1 cellular context compared by ENCODE assay signal in the genomic region with DNA sequence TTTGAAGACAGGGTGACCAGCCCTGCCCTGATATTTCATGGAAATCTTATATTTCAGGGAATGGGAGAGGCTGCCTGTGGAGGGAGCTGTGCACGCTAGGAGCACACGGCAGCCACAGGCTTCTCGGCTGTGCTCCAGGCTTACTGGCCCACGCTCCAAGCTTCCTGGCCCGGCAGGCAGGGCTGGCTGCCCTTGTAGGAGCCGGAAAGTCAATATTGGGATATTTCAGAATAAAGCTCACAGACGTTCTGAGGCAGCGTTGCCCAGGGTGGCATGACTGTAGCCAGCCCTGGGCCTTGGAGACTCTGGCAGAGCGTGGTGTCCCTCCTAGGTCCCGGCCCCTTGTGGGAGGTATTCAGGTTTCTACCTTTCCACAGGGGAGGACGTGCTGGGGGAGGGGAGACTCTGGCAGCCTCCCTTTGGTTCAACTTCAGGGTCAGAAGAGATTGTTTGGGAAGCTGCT.
TF ChIP-seq lines count a peak whose summit lies in the region.

No MANE protein-coding gene starts in this region.

TF ChIP-seq in HepG2, 621 proteins besides CTCF, POLR2A, EP300 and RAD21 (continued from another document and continues in another):
- TF ChIP-seq CHCHD3 (CRISPR knock-in tag; IDR thresholded peaks at IDR 0.05) (no peak), MBNL3 (CRISPR knock-in tag; conservative IDR thresholded peaks at IDR 0.05) (no peak), KDM3A (CRISPR knock-in tag; IDR thresholded peaks at IDR 0.05; ENCODE audit: low read depth) (no peak), ZEB1 (IDR thresholded peaks at IDR 0.05; ENCODE audit: insufficient replicate concordance, low read depth) (no peak), ZFP90 (CRISPR knock-in tag; IDR thresholded peaks at IDR 0.05; ENCODE audit: borderline replicate concordance) (no peak), SIX4 (CRISPR knock-in tag; IDR thresholded peaks at IDR 0.05) (no peak), HNF4A (CRISPR knock-in tag; IDR thresholded peaks at IDR 0.05) (no peak), KLF15 (CRISPR knock-in tag; IDR thresholded peaks at IDR 0.05; ENCODE audit: borderline replicate concordance) (no peak), XBP1 (CRISPR knock-in tag; IDR thresholded peaks at IDR 0.05) (no peak), ZNF766 (CRISPR knock-in tag; IDR thresholded peaks at IDR 0.05; ENCODE audit: borderline replicate concordance) (no peak), ZNF644 (CRISPR knock-in tag; IDR thresholded peaks at IDR 0.05; ENCODE audit: low read depth) (no peak), GATAD2A (CRISPR knock-in tag; IDR thresholded peaks at IDR 0.05) (peak; percentile 66), GTF3A (CRISPR knock-in tag; conservative IDR thresholded peaks at IDR 0.05) (no peak), ZNF260 (CRISPR knock-in tag; IDR thresholded peaks at IDR 0.05; ENCODE audit: borderline replicate concordance, low read depth) (no peak), ARNT2 (CRISPR knock-in tag; IDR thresholded peaks at IDR 0.05; ENCODE audit: low read depth) (no peak), MEIS1 (CRISPR knock-in tag; IDR thresholded peaks at IDR 0.05; ENCODE audit: borderline replicate concordance) (no peak), HDAC6 (IDR thresholded peaks at IDR 0.05; ENCODE audit: low read depth, low read length) (no peak), U2AF2 (IDR thresholded peaks at IDR 0.05; ENCODE audit: low read depth, low read length) (no peak), DNMT3B (CRISPR knock-in tag; conservative IDR thresholded peaks at IDR 0.05) (no peak), WIZ (CRISPR knock-in tag; IDR thresholded peaks at IDR 0.05) (no peak), KLF11 (CRISPR knock-in tag; IDR thresholded peaks at IDR 0.05) (no peak), SALL1 (CRISPR knock-in tag; IDR thresholded peaks at IDR 0.05) (peak; percentile 37; the same call in 1 of the 2 replicates), ZNF234 (CRISPR knock-in tag; conservative IDR thresholded peaks at IDR 0.05) (no peak), ZMYM2 (CRISPR knock-in tag; IDR thresholded peaks at IDR 0.05) (no peak), HHEX (CRISPR knock-in tag; IDR thresholded peaks at IDR 0.05) (no peak), ZFP37 (CRISPR knock-in tag; IDR thresholded peaks at IDR 0.05; ENCODE audit: borderline replicate concordance) (no peak), DMAP1 (CRISPR knock-in tag; IDR thresholded peaks at IDR 0.05) (no peak), TARDBP (CRISPR knock-in tag; IDR thresholded peaks at IDR 0.05) (no peak), ZNF563 (CRISPR knock-in tag; IDR thresholded peaks at IDR 0.05) (no peak), NFE2 (CRISPR knock-in tag; IDR thresholded peaks at IDR 0.05) (no peak), IKZF1 (IDR thresholded peaks at IDR 0.05) (no peak), ZNF274 (CRISPR knock-in tag; IDR thresholded peaks at IDR 0.05) (0 out of 2 replicates have a peak, but pooled peaks have one; percentile 38), TBX2 (CRISPR knock-in tag; IDR thresholded peaks at IDR 0.05; ENCODE audit: borderline replicate concordance) (no peak), PPARG (CRISPR knock-in tag; conservative IDR thresholded peaks at IDR 0.05) (no peak), KAT2B (IDR thresholded peaks at IDR 0.05; ENCODE audit: borderline replicate concordance, low read depth, low read length) (no peak), TCF7 (IDR thresholded peaks at IDR 0.05; ENCODE audit: low read depth) (no peak), ZNF33A (CRISPR knock-in tag; IDR thresholded peaks at IDR 0.05; ENCODE audit: borderline replicate concordance) (no peak), ZNF17 (CRISPR knock-in tag; IDR thresholded peaks at IDR 0.05) (no peak), SATB2 (CRISPR knock-in tag; IDR thresholded peaks at IDR 0.05) (no peak), ZNF772 (CRISPR knock-in tag; IDR thresholded peaks at IDR 0.05) (no peak), TAF1 (CRISPR knock-in tag; IDR thresholded peaks at IDR 0.05) (no peak), GATA4 (IDR thresholded peaks at IDR 0.05; ENCODE audit: borderline replicate concordance, low read depth) (no peak)
- TF ChIP-seq, protein P1, sequence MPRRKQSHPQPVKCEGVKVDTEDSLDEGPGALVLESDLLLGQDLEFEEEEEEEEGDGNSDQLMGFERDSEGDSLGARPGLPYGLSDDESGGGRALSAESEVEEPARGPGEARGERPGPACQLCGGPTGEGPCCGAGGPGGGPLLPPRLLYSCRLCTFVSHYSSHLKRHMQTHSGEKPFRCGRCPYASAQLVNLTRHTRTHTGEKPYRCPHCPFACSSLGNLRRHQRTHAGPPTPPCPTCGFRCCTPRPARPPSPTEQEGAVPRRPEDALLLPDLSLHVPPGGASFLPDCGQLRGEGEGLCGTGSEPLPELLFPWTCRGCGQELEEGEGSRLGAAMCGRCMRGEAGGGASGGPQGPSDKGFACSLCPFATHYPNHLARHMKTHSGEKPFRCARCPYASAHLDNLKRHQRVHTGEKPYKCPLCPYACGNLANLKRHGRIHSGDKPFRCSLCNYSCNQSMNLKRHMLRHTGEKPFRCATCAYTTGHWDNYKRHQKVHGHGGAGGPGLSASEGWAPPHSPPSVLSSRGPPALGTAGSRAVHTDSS (CRISPR knock-in tag; conservative IDR thresholded peaks at IDR 0.05): no peak
- TF ChIP-seq, protein P2, sequence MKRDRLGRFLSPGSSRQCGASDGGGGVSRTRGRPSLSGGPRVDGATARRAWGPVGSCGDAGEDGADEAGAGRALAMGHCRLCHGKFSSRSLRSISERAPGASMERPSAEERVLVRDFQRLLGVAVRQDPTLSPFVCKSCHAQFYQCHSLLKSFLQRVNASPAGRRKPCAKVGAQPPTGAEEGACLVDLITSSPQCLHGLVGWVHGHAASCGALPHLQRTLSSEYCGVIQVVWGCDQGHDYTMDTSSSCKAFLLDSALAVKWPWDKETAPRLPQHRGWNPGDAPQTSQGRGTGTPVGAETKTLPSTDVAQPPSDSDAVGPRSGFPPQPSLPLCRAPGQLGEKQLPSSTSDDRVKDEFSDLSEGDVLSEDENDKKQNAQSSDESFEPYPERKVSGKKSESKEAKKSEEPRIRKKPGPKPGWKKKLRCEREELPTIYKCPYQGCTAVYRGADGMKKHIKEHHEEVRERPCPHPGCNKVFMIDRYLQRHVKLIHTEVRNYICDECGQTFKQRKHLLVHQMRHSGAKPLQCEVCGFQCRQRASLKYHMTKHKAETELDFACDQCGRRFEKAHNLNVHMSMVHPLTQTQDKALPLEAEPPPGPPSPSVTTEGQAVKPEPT (CRISPR knock-in tag; IDR thresholded peaks at IDR 0.05; ENCODE audit: low read depth): no peak
- TF ChIP-seq, protein P3, sequence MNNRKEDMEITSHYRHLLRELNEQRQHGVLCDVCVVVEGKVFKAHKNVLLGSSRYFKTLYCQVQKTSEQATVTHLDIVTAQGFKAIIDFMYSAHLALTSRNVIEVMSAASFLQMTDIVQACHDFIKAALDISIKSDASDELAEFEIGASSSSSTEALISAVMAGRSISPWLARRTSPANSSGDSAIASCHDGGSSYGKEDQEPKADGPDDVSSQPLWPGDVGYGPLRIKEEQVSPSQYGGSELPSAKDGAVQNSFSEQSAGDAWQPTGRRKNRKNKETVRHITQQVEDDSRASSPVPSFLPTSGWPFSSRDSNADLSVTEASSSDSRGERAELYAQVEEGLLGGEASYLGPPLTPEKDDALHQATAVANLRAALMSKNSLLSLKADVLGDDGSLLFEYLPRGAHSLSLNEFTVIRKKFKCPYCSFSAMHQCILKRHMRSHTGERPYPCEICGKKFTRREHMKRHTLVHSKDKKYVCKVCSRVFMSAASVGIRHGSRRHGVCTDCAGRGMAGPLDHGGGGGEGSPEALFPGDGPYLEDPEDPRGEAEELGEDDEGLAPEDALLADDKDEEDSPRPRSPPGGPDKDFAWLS (CRISPR knock-in tag; IDR thresholded peaks at IDR 0.05; ENCODE audit: borderline replicate concordance): no peak
- TF ChIP-seq, protein P4, sequence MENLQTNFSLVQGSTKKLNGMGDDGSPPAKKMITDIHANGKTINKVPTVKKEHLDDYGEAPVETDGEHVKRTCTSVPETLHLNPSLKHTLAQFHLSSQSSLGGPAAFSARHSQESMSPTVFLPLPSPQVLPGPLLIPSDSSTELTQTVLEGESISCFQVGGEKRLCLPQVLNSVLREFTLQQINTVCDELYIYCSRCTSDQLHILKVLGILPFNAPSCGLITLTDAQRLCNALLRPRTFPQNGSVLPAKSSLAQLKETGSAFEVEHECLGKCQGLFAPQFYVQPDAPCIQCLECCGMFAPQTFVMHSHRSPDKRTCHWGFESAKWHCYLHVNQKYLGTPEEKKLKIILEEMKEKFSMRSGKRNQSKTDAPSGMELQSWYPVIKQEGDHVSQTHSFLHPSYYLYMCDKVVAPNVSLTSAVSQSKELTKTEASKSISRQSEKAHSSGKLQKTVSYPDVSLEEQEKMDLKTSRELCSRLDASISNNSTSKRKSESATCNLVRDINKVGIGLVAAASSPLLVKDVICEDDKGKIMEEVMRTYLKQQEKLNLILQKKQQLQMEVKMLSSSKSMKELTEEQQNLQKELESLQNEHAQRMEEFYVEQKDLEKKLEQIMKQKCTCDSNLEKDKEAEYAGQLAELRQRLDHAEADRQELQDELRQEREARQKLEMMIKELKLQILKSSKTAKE (CRISPR knock-in tag; IDR thresholded peaks at IDR 0.05; ENCODE audit: borderline replicate concordance): no peak
- TF ChIP-seq, protein P5, sequence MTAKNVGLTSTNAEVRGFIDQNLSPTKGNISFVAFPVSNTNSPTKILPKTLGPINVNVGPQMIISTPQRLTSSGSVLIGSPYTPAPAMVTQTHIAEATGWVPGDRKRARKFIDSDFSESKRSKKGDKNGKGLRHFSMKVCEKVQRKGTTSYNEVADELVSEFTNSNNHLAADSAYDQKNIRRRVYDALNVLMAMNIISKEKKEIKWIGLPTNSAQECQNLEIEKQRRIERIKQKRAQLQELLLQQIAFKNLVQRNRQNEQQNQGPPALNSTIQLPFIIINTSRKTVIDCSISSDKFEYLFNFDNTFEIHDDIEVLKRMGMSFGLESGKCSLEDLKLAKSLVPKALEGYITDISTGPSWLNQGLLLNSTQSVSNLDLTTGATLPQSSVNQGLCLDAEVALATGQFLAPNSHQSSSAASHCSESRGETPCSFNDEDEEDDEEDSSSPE (CRISPR knock-in tag; IDR thresholded peaks at IDR 0.05): no peak
- TF ChIP-seq, protein P6, sequence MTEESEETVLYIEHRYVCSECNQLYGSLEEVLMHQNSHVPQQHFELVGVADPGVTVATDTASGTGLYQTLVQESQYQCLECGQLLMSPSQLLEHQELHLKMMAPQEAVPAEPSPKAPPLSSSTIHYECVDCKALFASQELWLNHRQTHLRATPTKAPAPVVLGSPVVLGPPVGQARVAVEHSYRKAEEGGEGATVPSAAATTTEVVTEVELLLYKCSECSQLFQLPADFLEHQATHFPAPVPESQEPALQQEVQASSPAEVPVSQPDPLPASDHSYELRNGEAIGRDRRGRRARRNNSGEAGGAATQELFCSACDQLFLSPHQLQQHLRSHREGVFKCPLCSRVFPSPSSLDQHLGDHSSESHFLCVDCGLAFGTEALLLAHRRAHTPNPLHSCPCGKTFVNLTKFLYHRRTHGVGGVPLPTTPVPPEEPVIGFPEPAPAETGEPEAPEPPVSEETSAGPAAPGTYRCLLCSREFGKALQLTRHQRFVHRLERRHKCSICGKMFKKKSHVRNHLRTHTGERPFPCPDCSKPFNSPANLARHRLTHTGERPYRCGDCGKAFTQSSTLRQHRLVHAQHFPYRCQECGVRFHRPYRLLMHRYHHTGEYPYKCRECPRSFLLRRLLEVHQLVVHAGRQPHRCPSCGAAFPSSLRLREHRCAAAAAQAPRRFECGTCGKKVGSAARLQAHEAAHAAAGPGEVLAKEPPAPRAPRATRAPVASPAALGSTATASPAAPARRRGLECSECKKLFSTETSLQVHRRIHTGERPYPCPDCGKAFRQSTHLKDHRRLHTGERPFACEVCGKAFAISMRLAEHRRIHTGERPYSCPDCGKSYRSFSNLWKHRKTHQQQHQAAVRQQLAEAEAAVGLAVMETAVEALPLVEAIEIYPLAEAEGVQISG (CRISPR knock-in tag; IDR thresholded peaks at IDR 0.05): peak; percentile 38; the same call in 1 of the 2 replicates
- TF ChIP-seq, protein P7, sequence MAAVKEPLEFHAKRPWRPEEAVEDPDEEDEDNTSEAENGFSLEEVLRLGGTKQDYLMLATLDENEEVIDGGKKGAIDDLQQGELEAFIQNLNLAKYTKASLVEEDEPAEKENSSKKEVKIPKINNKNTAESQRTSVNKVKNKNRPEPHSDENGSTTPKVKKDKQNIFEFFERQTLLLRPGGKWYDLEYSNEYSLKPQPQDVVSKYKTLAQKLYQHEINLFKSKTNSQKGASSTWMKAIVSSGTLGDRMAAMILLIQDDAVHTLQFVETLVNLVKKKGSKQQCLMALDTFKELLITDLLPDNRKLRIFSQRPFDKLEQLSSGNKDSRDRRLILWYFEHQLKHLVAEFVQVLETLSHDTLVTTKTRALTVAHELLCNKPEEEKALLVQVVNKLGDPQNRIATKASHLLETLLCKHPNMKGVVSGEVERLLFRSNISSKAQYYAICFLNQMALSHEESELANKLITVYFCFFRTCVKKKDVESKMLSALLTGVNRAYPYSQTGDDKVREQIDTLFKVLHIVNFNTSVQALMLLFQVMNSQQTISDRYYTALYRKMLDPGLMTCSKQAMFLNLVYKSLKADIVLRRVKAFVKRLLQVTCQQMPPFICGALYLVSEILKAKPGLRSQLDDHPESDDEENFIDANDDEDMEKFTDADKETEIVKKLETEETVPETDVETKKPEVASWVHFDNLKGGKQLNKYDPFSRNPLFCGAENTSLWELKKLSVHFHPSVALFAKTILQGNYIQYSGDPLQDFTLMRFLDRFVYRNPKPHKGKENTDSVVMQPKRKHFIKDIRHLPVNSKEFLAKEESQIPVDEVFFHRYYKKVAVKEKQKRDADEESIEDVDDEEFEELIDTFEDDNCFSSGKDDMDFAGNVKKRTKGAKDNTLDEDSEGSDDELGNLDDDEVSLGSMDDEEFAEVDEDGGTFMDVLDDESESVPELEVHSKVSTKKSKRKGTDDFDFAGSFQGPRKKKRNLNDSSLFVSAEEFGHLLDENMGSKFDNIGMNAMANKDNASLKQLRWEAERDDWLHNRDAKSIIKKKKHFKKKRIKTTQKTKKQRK (IDR thresholded peaks at IDR 0.05; ENCODE audit: low read length): no peak
